Comparison of ENCODE assay signal across 25 cellular contexts in genomic region chr1:2809656-2810055, GRCh38.
"Had no signal": no experiment of that assay in that cellular context is flagged by ENCODE, and none has a peak within 500 bp of the region (broad histone marks: within the 10 kb centered on the region; RNA-seq: fewer than 3 reads in every experiment).

No MANE protein-coding gene starts in this region.

- H3K36me3 ChIP-seq: stomach, suprapubic skin, thoracic aorta, thyroid gland, tibial artery, tibial nerve, transverse colon, upper lobe of left lung, upper lobe of right lung, uterus, vagina had no signal

- ATAC-seq: stimulated activated effector memory CD8-positive, alpha-beta T cell treated with anti-CD3 and anti-CD28 coated beads, Interleukin-12 subunit alpha, Interleukin-12 subunit beta, amount 100 ng/mL, for 72 hours; stimulated activated memory B cell treated with anti-CD40 and anti-IgM and Interleukin-4, amounts not matched to agents 10 μg/mL and 1 μg/mL and 100 μg/mL, for 72 hours; stimulated activated naive B cell treated with anti-CD40 and anti-IgM and Interleukin-4, amounts not matched to agents 10 μg/mL and 1 μg/mL and 100 μg/mL, for 72 hours; stimulated activated naive CD8-positive, alpha-beta T cell treated with anti-CD3 and anti-CD28 coated beads, Interleukin-15, amount 100 ng/mL, for 72 hours; stimulated activated naive CD8-positive, alpha-beta T cell treated with anti-CD3 and anti-CD28 coated beads, Interleukin-15, Interleukin-2, amounts not matched to agents 100 U/mL and 50 U/mL, for 24 hours had no signal

- H3K4me1 ChIP-seq: stomach, suprapubic skin, testis, tibial artery, transverse colon, upper lobe of left lung, upper lobe of right lung, uterus, vagina had no signal

- H3K27ac ChIP-seq: stomach, suprapubic skin, testis, thoracic aorta, thyroid gland, tibial artery, tibial nerve, transverse colon, upper lobe of left lung, upper lobe of right lung, uterus, vagina had no signal

- H3K27me3 ChIP-seq: testis, thyroid gland, upper lobe of left lung, uterus, vagina had no signal

- H3K4me3 ChIP-seq: stomach, suprapubic skin, testis, thoracic aorta, thyroid gland, tibial artery, tibial nerve, transverse colon, upper lobe of left lung, upper lobe of right lung, uterus, vagina had no signal

- DNase-seq: stimulated activated CD4-positive, alpha-beta T cell treated with anti-CD3 and anti-CD28 coated beads, Interleukin-2, amount 100 ng/mL, for 48 hours; stimulated activated CD4-positive, alpha-beta T cell treated with anti-CD3 and anti-CD28 coated beads, Interleukin-4, amount 100 ng/mL, for 1 hour; stimulated activated CD4-positive, alpha-beta T cell treated with anti-CD3 and anti-CD28 coated beads, Interleukin-4, amount 100 ng/mL, for 24 hours; stimulated activated CD4-positive, alpha-beta T cell treated with anti-CD3 and anti-CD28 coated beads, Interleukin-4, amount 100 ng/mL, for 4 hours; stimulated activated CD8-positive, alpha-beta memory T cell treated with anti-CD3 and anti-CD28 coated beads, Interleukin-4, amount 100 ng/mL, for 48 hours; stimulated activated naive B cell treated with anti-CD40 and anti-IgM and Interleukin-4, amounts not matched to agents 10 μg/mL and 1 μg/mL and 100 μg/mL, for 72 hours; stimulated activated naive CD4-positive, alpha-beta T cell; stimulated activated naive CD4-positive, alpha-beta T cell treated with Interleukin-2 at 50 U/mL for 16 hours; stimulated activated naive CD8-positive, alpha-beta T cell treated with anti-CD3 and anti-CD28 coated beads, Interleukin-15, amount 100 ng/mL, for 72 hours; stimulated activated naive CD8-positive, alpha-beta T cell treated with anti-CD3 and anti-CD28 coated beads, Interleukin-15, Interleukin-2, amounts not matched to agents 100 U/mL and 50 U/mL, for 24 hours; stomach; substantia nigra; testis; thyroid gland; tibial artery; transverse colon; upper lobe of right lung; uterus had no signal

- H3K9me3 ChIP-seq: testis, thoracic aorta, thyroid gland, upper lobe of right lung, uterus, vagina had no signal
